13 cellular contexts compared by ENCODE assay signal in genomic region chr20:57323034-57323433, GRCh38. TPM values are rescaled to one million over a fixed set of nuclear protein-coding genes. Genes with fewer than 3 reads are reported as not detected.
A peak's percentile ranks its signal among the peaks of the same experiment; 100 is the strongest.
DNase-seq lines count a peak whose midpoint lies in the region; ATAC-seq and TF ChIP-seq lines count a peak whose summit lies in the region.
"Had no signal": no experiment of that assay in that cellular context is flagged by ENCODE, and none has a peak within 500 bp of the region (broad histone marks: within the 10 kb centered on the region; RNA-seq: fewer than 3 reads in every experiment).

No MANE protein-coding gene starts in this region.

- no peaks in the 10 kb centered on the region for H3K4me1 Mint-ChIP-seq in activated naive CD8-positive, alpha-beta T cell treated with anti-CD3 and anti-CD28 coated beads, Interleukin-2, amount 50 U/mL, for 24 hours
- H3K4me1 Mint-ChIP-seq in activated naive CD8-positive, alpha-beta T cell treated with anti-CD3 and anti-CD28 coated beads for 36 hours = no peaks in the 10 kb centered on the region
- H3K4me1 Mint-ChIP-seq: activated CD4-positive, alpha-beta T cell treated with anti-CD3 and anti-CD28 coated beads, Interleukin-2, amount 10 ng/mL, durations not matched to agents 7 days and 5 days had no signal

- peaks cover 35% of the 10 kb centered on the region for H3K27me3 Mint-ChIP-seq in activated naive CD8-positive, alpha-beta T cell treated with anti-CD3 and anti-CD28 coated beads, Interleukin-2, amount 50 U/mL, for 24 hours
- H3K27me3 Mint-ChIP-seq in activated naive CD8-positive, alpha-beta T cell treated with anti-CD3 and anti-CD28 coated beads for 36 hours = peaks cover 52% of the 10 kb centered on the region

- H3K79me2 ChIP-seq in SU-DHL-6 (ENCODE audit: insufficient read depth, low read length) = no peaks in the 10 kb centered on the region

- peak overlapping the region; percentile 98 for H3K27ac ChIP-seq in SU-DHL-6 (ENCODE audit: low read depth, low read length)

- no peaks in the 10 kb centered on the region for H3K36me3 ChIP-seq in SU-DHL-6 (ENCODE audit: low read length)

- H3K4me2 ChIP-seq in SU-DHL-6 (ENCODE audit: low read depth, low read length, poor library complexity, severe bottlenecking) = peak overlapping the region; percentile 82

- no peak for TF ChIP-seq CTCF in SU-DHL-6 (IDR thresholded peaks at IDR 0.05; ENCODE audit: insufficient read depth, low read length, poor library complexity, severe bottlenecking)

- no peak for DNase-seq in activated naive CD8-positive, alpha-beta T cell treated with anti-CD3 and anti-CD28 coated beads, Interleukin-2, amount 50 U/mL, for 24 hours
- DNase-seq in activated naive CD8-positive, alpha-beta T cell treated with anti-CD3 and anti-CD28 coated beads for 36 hours = no peak
- DNase-seq in islet precursor cell = peak; percentile 86
- DNase-seq in SKM-1 (lab: John Stamatoyannopoulos, UW; ENCODE audit: unreplicated experiment) = no peak
- no peak for DNase-seq in left lobe of liver (ENCODE audit: low spot score)
- DNase-seq in NCI-H1436 treated with DMSO at 0.1 percent for 48 hours (lab: John Stamatoyannopoulos, UW) = no peak
- no peak for DNase-seq in activated gamma-delta T cell (lab: John Stamatoyannopoulos, UW)
- DNase-seq: activated CD4-positive, alpha-beta T cell treated with anti-CD3 and anti-CD28 coated beads, Interleukin-2, amount 10 ng/mL, durations not matched to agents 7 days and 5 days; effector CD4-positive, alpha-beta T cell; naive thymus-derived CD8-positive, alpha-beta T cell; NCI-H1048; stimulated activated CD8-positive, alpha-beta memory T cell treated with anti-CD3 and anti-CD28 coated beads, Interleukin-4, amount 100 ng/mL, for 48 hours had no signal

- no peaks in the 10 kb centered on the region for H3K9me3 ChIP-seq in SU-DHL-6 (ENCODE audit: insufficient read depth, low read length)

- H3K9me2 ChIP-seq in SU-DHL-6 (replicated peaks; ENCODE audit: insufficient read depth, low read length) = no peaks in the 10 kb centered on the region

- H3K27ac Mint-ChIP-seq in activated naive CD8-positive, alpha-beta T cell treated with anti-CD3 and anti-CD28 coated beads, Interleukin-2, amount 50 U/mL, for 24 hours = no peak overlapping the region
- no peak overlapping the region for H3K27ac Mint-ChIP-seq in activated naive CD8-positive, alpha-beta T cell treated with anti-CD3 and anti-CD28 coated beads for 36 hours
- H3K27ac Mint-ChIP-seq: activated CD4-positive, alpha-beta T cell treated with anti-CD3 and anti-CD28 coated beads, Interleukin-2, amount 10 ng/mL, durations not matched to agents 7 days and 5 days; naive thymus-derived CD8-positive, alpha-beta T cell had no signal

- ATAC-seq in activated naive CD8-positive, alpha-beta T cell treated with anti-CD3 and anti-CD28 coated beads, Interleukin-2, amount 50 U/mL, for 24 hours = peak; percentile 57
- no peak for ATAC-seq in left lobe of liver
- ATAC-seq: naive thymus-derived CD8-positive, alpha-beta T cell had no signal

- H3K4me3 Mint-ChIP-seq in activated naive CD8-positive, alpha-beta T cell treated with anti-CD3 and anti-CD28 coated beads, Interleukin-2, amount 50 U/mL, for 24 hours = no peak overlapping the region
- no peak overlapping the region for H3K4me3 Mint-ChIP-seq in activated naive CD8-positive, alpha-beta T cell treated with anti-CD3 and anti-CD28 coated beads for 36 hours
- H3K4me3 Mint-ChIP-seq: activated CD4-positive, alpha-beta T cell treated with anti-CD3 and anti-CD28 coated beads, Interleukin-2, amount 10 ng/mL, durations not matched to agents 7 days and 5 days; naive thymus-derived CD8-positive, alpha-beta T cell had no signal

- peak overlapping the region; percentile 8 for H2AFZ ChIP-seq in SU-DHL-6 (ENCODE audit: low read depth, low read length, severe bottlenecking)

- H3K9me3 Mint-ChIP-seq in activated naive CD8-positive, alpha-beta T cell treated with anti-CD3 and anti-CD28 coated beads, Interleukin-2, amount 50 U/mL, for 24 hours = no peaks in the 10 kb centered on the region
- H3K9me3 Mint-ChIP-seq in activated naive CD8-positive, alpha-beta T cell treated with anti-CD3 and anti-CD28 coated beads for 36 hours = no peaks in the 10 kb centered on the region
- H3K9me3 Mint-ChIP-seq: activated CD4-positive, alpha-beta T cell treated with anti-CD3 and anti-CD28 coated beads, Interleukin-2, amount 10 ng/mL, durations not matched to agents 7 days and 5 days had no signal

- H3K36me3 Mint-ChIP-seq in activated naive CD8-positive, alpha-beta T cell treated with anti-CD3 and anti-CD28 coated beads, Interleukin-2, amount 50 U/mL, for 24 hours (ENCODE audit: low read depth) = no peaks in the 10 kb centered on the region
- no peaks in the 10 kb centered on the region for H3K36me3 Mint-ChIP-seq in activated naive CD8-positive, alpha-beta T cell treated with anti-CD3 and anti-CD28 coated beads for 36 hours

- H4K20me1 ChIP-seq in SU-DHL-6 (ENCODE audit: low read depth, low read length) = no peaks in the 10 kb centered on the region

- H3K4me3 ChIP-seq in SU-DHL-6 (ENCODE audit: insufficient read depth, low read length, poor library complexity, severe bottlenecking) = peak overlapping the region; percentile 14

- H3F3A ChIP-seq in SU-DHL-6 (ENCODE audit: insufficient read depth) = peaks cover 68% of the 10 kb centered on the region

- no peaks in the 10 kb centered on the region for H3K27me3 ChIP-seq in SU-DHL-6 (ENCODE audit: low read length)

- H3K9ac ChIP-seq in SU-DHL-6 (ENCODE audit: low read length) = peak overlapping the region; percentile 33

RNA-seq across cellular contexts. Expression of gene SPO11, which starts 6.6 kb away (rescaled TPM):
- total RNA-seq in activated naive CD8-positive, alpha-beta T cell treated with anti-CD3 and anti-CD28 coated beads for 36 hours = not detected
- not detected for total RNA-seq in left lobe of liver
- total RNA-seq: activated CD4-positive, alpha-beta T cell treated with anti-CD3 and anti-CD28 coated beads, Interleukin-2, amount 10 ng/mL, durations not matched to agents 7 days and 5 days; naive thymus-derived CD8-positive, alpha-beta T cell had no signal

RNA-seq across cellular contexts. Expression of gene RAE1, which starts 28.0 kb away (rescaled TPM):
- total RNA-seq in activated naive CD8-positive, alpha-beta T cell treated with anti-CD3 and anti-CD28 coated beads for 36 hours = 10 to 100 TPM; 59.0 to 60.0 TPM
- 9.0 TPM for total RNA-seq in left lobe of liver

RNA-seq across cellular contexts. Expression of gene BMP7, which starts 56.6 kb away (rescaled TPM):
- not detected for total RNA-seq in activated naive CD8-positive, alpha-beta T cell treated with anti-CD3 and anti-CD28 coated beads for 36 hours
- 0.38 TPM for total RNA-seq in left lobe of liver
- total RNA-seq: activated CD4-positive, alpha-beta T cell treated with anti-CD3 and anti-CD28 coated beads, Interleukin-2, amount 10 ng/mL, durations not matched to agents 7 days and 5 days; naive thymus-derived CD8-positive, alpha-beta T cell had no signal
